Comparison of ENCODE assay signal across 8 cellular contexts in the genomic region with DNA sequence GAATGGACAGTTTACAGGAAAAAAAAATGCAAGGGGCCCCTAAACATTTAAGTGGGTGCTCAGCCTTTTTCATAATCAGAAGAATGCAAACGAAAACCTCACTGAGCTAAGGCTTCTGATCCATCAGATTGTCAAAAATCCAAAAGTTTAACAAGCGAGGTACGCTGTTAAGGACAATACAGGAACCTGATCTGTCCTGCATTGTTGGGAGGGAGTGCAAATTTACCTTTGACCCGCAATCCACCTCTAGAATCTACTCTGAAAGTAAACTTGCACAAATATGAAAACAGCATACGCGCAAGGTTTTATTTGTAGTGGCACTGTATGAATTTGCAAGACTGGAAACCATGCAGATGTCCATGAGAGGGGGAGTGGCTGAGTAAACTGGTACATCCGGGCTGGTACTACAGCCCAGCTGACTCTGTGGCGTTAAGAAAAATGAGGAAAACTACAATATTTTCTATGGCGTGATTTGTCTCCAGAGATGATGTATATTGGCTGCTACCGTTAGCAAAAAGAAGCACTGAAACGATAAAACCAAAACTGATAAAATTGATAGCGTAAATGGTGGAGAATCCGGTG. TPM values are rescaled to one million over a fixed set of nuclear protein-coding genes. Genes with fewer than 3 reads are reported as not detected.
DNase-seq lines count a peak whose midpoint lies in the region; ATAC-seq and TF ChIP-seq lines count a peak whose summit lies in the region.

No MANE protein-coding gene starts in this region.

- DNase-seq in DMS53 (lab: John Stamatoyannopoulos, UW) (peak; percentile 75), NCI-H69 (lab: John Stamatoyannopoulos, UW) (peak; percentile 49), dorsolateral prefrontal cortex (no peak), nephron progenitor cell (no peak), activated gamma-delta T cell treated with Interleukin-2 at 50 U/mL for 16 hours (no peak), retina (no peak)
- DNase-seq in stimulated activated CD4-positive, alpha-beta T cell treated with anti-CD3 and anti-CD28 coated beads, Interleukin-2, amount 100 ng/mL, for 48 hours: no peak

- H3K36me3 Mint-ChIP-seq in nephron progenitor cell (ENCODE audit: low read depth): no peaks in the 10 kb centered on the region

- H3K4me3 Mint-ChIP-seq in nephron progenitor cell: peak overlapping the region; percentile 95

- intact Hi-C loops in dorsolateral prefrontal cortex (cut with DNase I): loop anchor here (5.0 to 10.0 kb wide), 2 partner anchors 35 to 148 kb away; no protein-coding TSS in a partner anchor

- H3K27me3 ChIP-seq in dorsolateral prefrontal cortex: no peaks in the 10 kb centered on the region

- no peak for ATAC-seq in GM18517 (IDR thresholded peaks at IDR 0.05; ENCODE audit: unreplicated experiment)

- H3K27me3 Mint-ChIP-seq in nephron progenitor cell (ENCODE audit: low read depth, poor library complexity): peaks cover 3% of the 10 kb centered on the region

- TF ChIP-seq CTCF in dorsolateral prefrontal cortex (IDR thresholded peaks at IDR 0.05 in 54 of 56, conservative IDR thresholded peaks at IDR 0.05 in 2 of 56; ENCODE audit: low read depth in 1 of 56, partially characterized antibody in 56 of 56): no peak
- TF ChIP-seq CTCF in nephron progenitor cell (IDR thresholded peaks at IDR 0.05): no peak

- H3K27ac ChIP-seq in dorsolateral prefrontal cortex: peak overlapping the region; percentile 2 to 97 (median 90)

- H3K4me1 Mint-ChIP-seq in nephron progenitor cell: peaks cover 40% of the 10 kb centered on the region

- H3K4me3 ChIP-seq in dorsolateral prefrontal cortex: peak overlapping the region; percentile 39 to 96 (median 75)

- no peak overlapping the region for H3K27ac Mint-ChIP-seq in nephron progenitor cell

- H3K9me3 Mint-ChIP-seq in nephron progenitor cell: peaks cover under 1% of the 10 kb centered on the region

RNA-seq across cellular contexts. Expression of a gene that starts 28.8 kb away (rescaled TPM):
- 1 to 10 TPM in 119 of 120 experiments, under 1 TPM in 1; 0.86 to 9.8 (median 3.5) TPM for total RNA-seq in dorsolateral prefrontal cortex

RNA-seq across cellular contexts. Expression of a gene that starts 38.4 kb away (rescaled TPM):
- 100 to 1,000 TPM in 82 of 120 experiments, 10 to 100 TPM in 38; 68.5 to 146 (median 109) TPM for total RNA-seq in dorsolateral prefrontal cortex

RNA-seq across cellular contexts. Expression of a gene that starts 54.0 kb away (rescaled TPM):
- 100 to 1,000 TPM in 1 of 120 experiments, 10 to 100 TPM in 119; 22.0 to 110 (median 35.8) TPM for total RNA-seq in dorsolateral prefrontal cortex

RNA-seq across cellular contexts. Expression of a gene that starts 54.3 kb away (rescaled TPM):
- 10 to 100 TPM; 12.5 to 29.2 (median 18.7) TPM for total RNA-seq in dorsolateral prefrontal cortex

Comparison
In these comparisons a context has a peak if more than half of its experiments do, and no peak if none do; other contexts are left out.
1. DNase-seq: peak in DMS53 (single experiment) and NCI-H69 (single experiment); none in dorsolateral prefrontal cortex (0 of 10), nephron progenitor cell (single experiment), activated gamma-delta T cell treated with Interleukin-2 at 50 U/mL for 16 hours (single experiment), stimulated activated CD4-positive, alpha-beta T cell treated with anti-CD3 and anti-CD28 coated beads, Interleukin-2, amount 100 ng/mL, for 48 hours (0 of 2) and retina (single experiment).